ENCODE assay signal across 14 cellular contexts in the genomic region with DNA sequence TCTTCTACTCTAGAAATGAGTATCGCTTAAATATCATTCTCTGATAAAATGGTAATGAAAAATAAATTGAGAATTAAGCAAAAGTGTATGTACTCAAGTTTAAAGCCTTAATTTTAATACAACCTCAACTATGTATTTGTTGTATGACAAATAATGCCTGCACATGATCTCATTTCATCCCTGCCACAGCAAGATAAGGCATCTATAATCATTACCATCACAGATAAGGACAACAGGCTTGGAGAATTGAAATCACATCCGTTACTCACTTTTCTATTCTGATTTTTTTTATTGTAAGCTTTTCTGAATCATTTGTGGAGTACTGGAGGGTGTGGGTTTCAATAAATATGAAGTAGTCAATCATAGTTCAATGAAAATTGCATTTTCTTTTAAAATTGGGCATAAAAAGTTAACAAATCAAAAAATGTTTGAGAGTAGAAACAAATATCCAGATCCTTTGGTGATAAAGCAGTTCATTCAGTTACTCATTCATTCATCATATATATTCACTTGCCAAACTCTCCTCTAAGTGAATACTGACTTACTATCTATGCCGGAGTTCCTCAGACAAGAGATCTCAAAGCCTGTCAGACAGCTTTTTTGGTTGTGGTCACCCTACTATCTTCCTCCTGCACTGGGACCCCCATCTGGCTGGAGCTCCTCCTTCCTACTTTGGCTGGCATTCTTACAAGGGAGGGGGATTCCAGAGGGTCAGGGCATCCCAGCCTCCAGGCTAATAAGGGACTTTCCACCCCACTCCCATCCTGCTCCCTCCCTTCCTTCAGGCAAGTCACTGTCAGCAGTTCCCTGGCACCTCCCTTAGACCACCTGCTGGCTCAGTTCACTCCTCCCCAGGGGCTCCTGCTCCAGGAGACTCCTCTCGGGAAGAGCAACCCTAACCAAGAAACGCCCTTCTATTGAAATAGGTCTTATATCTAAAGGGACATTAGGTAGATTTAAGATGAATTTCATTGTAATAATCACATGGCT.
DNase-seq lines count a peak whose midpoint lies in the region; ATAC-seq and TF ChIP-seq lines count a peak whose summit lies in the region.
"Had no signal": no experiment of that assay in that cellular context is flagged by ENCODE, and none has a peak within 500 bp of the region (broad histone marks: within the 10 kb centered on the region; RNA-seq: fewer than 3 reads in every experiment).

No MANE protein-coding gene starts in this region.

- peak overlapping the region; percentile 43 for H3K4me2 ChIP-seq in osteoblast (ENCODE audit: insufficient read depth, low read length)

- peaks cover 67% of the 10 kb centered on the region for H3K79me2 ChIP-seq in osteoblast (ENCODE audit: insufficient read depth, low read length)

- H3K9me3 Mint-ChIP-seq in Calu3 (ENCODE audit: low read depth, unreplicated experiment) (no peaks in the 10 kb centered on the region), endodermal cell (no peaks in the 10 kb centered on the region), natural killer cell (no peaks in the 10 kb centered on the region)
- H3K9me3 Mint-ChIP-seq: activated naive CD8-positive, alpha-beta T cell treated with anti-CD3 and anti-CD28 coated beads for 36 hours; T-cell had no signal

- H3K4me1 Mint-ChIP-seq in Calu3 (ENCODE audit: low read depth, unreplicated experiment) (peaks cover 59% of the 10 kb centered on the region), endodermal cell (peaks cover 55% of the 10 kb centered on the region), natural killer cell (no peaks in the 10 kb centered on the region)
- H3K4me1 Mint-ChIP-seq: T-cell had no signal

- H3K36me3 ChIP-seq in MG63 (peaks cover 18% of the 10 kb centered on the region), endodermal cell (ENCODE audit: control insufficient read depth, insufficient read depth, low read length) (no peaks in the 10 kb centered on the region), osteoblast (ENCODE audit: insufficient read depth, low read length) (peaks cover 19% of the 10 kb centered on the region)

- TF ChIP-seq CTCF in Calu3 (IDR thresholded peaks at IDR 0.05; ENCODE audit: unreplicated experiment): no peak
- TF ChIP-seq CTCF in endodermal cell (conservative IDR thresholded peaks at IDR 0.05): no peak
- TF ChIP-seq CTCF in osteoblast (IDR thresholded peaks at IDR 0.05; ENCODE audit: extremely low read depth, low read depth, low read length): no peak
- TF ChIP-seq CTCF in natural killer cell (IDR thresholded peaks at IDR 0.05): no peak

- ATAC-seq in HG03432 (IDR thresholded peaks at IDR 0.05; ENCODE audit: unreplicated experiment): no peak
- no peak for ATAC-seq in natural killer cell
- ATAC-seq: T-cell had no signal

- no peak overlapping the region for H3K9ac ChIP-seq in endodermal cell (ENCODE audit: extremely low read depth, low read length, poor library complexity, severe bottlenecking)

- H3K4me3 Mint-ChIP-seq in Calu3 (ENCODE audit: low read depth, unreplicated experiment) (peak overlapping the region; percentile 60), endodermal cell (peak overlapping the region; percentile 23), natural killer cell (no peak overlapping the region)
- H3K4me3 Mint-ChIP-seq: activated naive CD8-positive, alpha-beta T cell treated with anti-CD3 and anti-CD28 coated beads for 36 hours; T-cell had no signal

- H3K27me3 ChIP-seq in MG63 (no peaks in the 10 kb centered on the region), endodermal cell (ENCODE audit: control insufficient read depth, insufficient read depth, low read length, poor library complexity, severe bottlenecking) (no peaks in the 10 kb centered on the region), osteoblast (ENCODE audit: insufficient read depth, low read length) (no peaks in the 10 kb centered on the region)

- H3K36me3 Mint-ChIP-seq in Calu3 (ENCODE audit: insufficient read depth, unreplicated experiment) (peaks cover 85% of the 10 kb centered on the region), endodermal cell (ENCODE audit: low read depth) (no peaks in the 10 kb centered on the region), natural killer cell (no peaks in the 10 kb centered on the region)
- H3K36me3 Mint-ChIP-seq: activated naive CD8-positive, alpha-beta T cell treated with anti-CD3 and anti-CD28 coated beads for 36 hours; T-cell had no signal

- H3K27ac ChIP-seq in endodermal cell (ENCODE audit: low read depth, low read length) (peak overlapping the region; percentile 3), osteoblast (ENCODE audit: low read depth, low read length) (peak overlapping the region; percentile 93)

- CTCF ChIA-PET in Calu3 (lab: Charles Lee): interaction anchor here (0.6 to 1.0 kb wide), 2 partner anchors 11 to 382 kb away, joined by 3 to 4 read pairs; no protein-coding TSS in a partner anchor

- H3K4me1 ChIP-seq in endodermal cell (ENCODE audit: control insufficient read depth, insufficient read depth, low read length) (peaks cover 6% of the 10 kb centered on the region), osteoblast (ENCODE audit: insufficient read depth, low read length) (peaks cover 85% of the 10 kb centered on the region)

- 61 to 92% methylated on average over 2 to 3 of the region's 5 CpGs for WGBS in endodermal cell (ENCODE audit: insufficient coverage in 1 of 2, insufficient read length in 1 of 2), 2 experiments

- DNase-seq in Calu3: peak; percentile 56
- peak; percentile 62 for DNase-seq in MG63
- peak; percentile 95 for DNase-seq in endodermal cell
- no peak for DNase-seq in osteoblast (ENCODE audit: insufficient read length, low spot score, missing footprints)
- DNase-seq in UCSD-AML1 (lab: John Stamatoyannopoulos, UW; ENCODE audit: unreplicated experiment): no peak
- no peak for DNase-seq in NCI-H345 (lab: John Stamatoyannopoulos, UW)
- no peak for DNase-seq in natural killer cell
- DNase-seq: activated CD4-positive, CD25-positive, alpha-beta regulatory T cell treated with anti-CD3 and anti-CD28 coated beads, Interleukin-2, amount 50 U/mL, for 72 hours; activated naive CD8-positive, alpha-beta T cell treated with anti-CD3 and anti-CD28 coated beads for 36 hours; activated T-cell treated with anti-CD3 and anti-CD28 coated beads for 4 hours; cerebellar nuclear complex; T-cell had no signal

- BruUV-seq in Calu3 (replicated peaks; lab: Mats Ljungman, UMichigan): no TSS peak

- H3K27ac Mint-ChIP-seq in Calu3 (ENCODE audit: unreplicated experiment) (peak overlapping the region; percentile 87), endodermal cell (peak overlapping the region; percentile 40), natural killer cell (no peak overlapping the region)
- H3K27ac Mint-ChIP-seq: activated naive CD8-positive, alpha-beta T cell treated with anti-CD3 and anti-CD28 coated beads for 36 hours; T-cell had no signal

- no peak overlapping the region for H3K4me3 ChIP-seq in MG63
- H3K4me3 ChIP-seq in endodermal cell (ENCODE audit: low read length): no peak overlapping the region
- H3K4me3 ChIP-seq in osteoblast (ENCODE audit: insufficient read depth, low read length): peak overlapping the region; percentile 10

- H3K27me3 Mint-ChIP-seq in Calu3 (ENCODE audit: unreplicated experiment) (no peaks in the 10 kb centered on the region), endodermal cell (ENCODE audit: insufficient read depth) (no peaks in the 10 kb centered on the region), natural killer cell (ENCODE audit: low read depth in 2 of 2) (peaks cover under 1 to 27% of the 10 kb centered on the region in 2 donors)
- H3K27me3 Mint-ChIP-seq: progenitor cell of endocrine pancreas had no signal

- no peak overlapping the region for H2AFZ ChIP-seq in osteoblast (ENCODE audit: low read length)

- intact Hi-C loops in Calu3 (cut with micrococcal nuclease; ENCODE audit: unreplicated experiment): loop anchor here (1.0 to 10.0 kb wide), 2 partner anchors 10 to 198 kb away; no protein-coding TSS in a partner anchor
- intact Hi-C loops in natural killer cell (cut with micrococcal nuclease): no loop called here

- no peaks in the 10 kb centered on the region for H3K9me3 ChIP-seq in MG63
- H3K9me3 ChIP-seq in endodermal cell (ENCODE audit: control insufficient read depth, low read length): no peaks in the 10 kb centered on the region
- H3K9me3 ChIP-seq in osteoblast (ENCODE audit: low read depth, low read length): no peaks in the 10 kb centered on the region

- no peaks in the 10 kb centered on the region for H4K20me1 ChIP-seq in osteoblast (ENCODE audit: insufficient read depth, low read length)

Comparison
In these comparisons a context has a peak if more than half of its experiments do, and no peak if none do; other contexts are left out.
1. DNase-seq: peak in Calu3 (single experiment), MG63 (single experiment) and endodermal cell (single experiment); none in osteoblast (single experiment), UCSD-AML1 (single experiment), NCI-H345 (single experiment) and natural killer cell (single experiment).
2. H3K27ac Mint-ChIP-seq: peak in Calu3 (single experiment) and endodermal cell (single experiment); none in natural killer cell (0 of 2).